Comparison of ENCODE assay signal across 15 cellular contexts in the genomic region with DNA sequence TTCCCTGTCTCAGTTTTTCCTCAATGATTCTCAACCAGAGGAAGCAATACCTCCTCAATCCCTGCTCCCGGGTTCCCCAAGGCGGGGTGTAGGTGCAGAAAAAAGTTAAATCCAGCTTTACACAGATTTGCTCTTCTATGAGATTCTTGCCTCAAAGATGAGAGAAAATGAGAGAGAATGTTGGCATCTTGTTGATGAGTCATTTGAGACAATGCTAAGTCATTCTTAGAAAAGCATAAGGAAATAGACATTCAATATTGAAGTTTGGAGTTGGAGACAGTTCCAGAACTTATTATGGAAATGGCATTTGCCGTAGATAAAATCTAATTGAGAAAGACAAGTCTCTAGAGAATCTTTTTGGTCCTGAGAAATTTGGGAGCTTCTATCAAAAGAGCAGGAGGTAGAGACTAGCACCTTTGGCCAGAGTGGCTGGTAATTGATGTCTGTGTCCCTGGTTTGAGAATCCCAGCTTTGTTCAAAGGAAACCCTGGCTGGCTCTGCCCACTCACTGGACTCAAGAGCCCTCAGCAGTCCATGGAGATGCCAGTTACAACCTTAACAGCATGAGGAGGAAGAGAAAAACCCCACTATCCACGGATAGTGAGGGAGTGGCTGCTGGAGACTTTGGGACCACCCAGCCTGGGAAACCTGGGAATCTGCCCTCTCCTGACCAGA.
DNase-seq lines count a peak whose midpoint lies in the region; FAIRE-seq and TF ChIP-seq lines count a peak whose summit lies in the region.
"Had no signal": no experiment of that assay in that cellular context is flagged by ENCODE, and none has a peak within 500 bp of the region (broad histone marks: within the 10 kb centered on the region; RNA-seq: fewer than 3 reads in every experiment).

No MANE protein-coding gene starts in this region.

- H3K4me1 Mint-ChIP-seq in mesothelial cell of epicardium, result peaks cover 31% of the 10 kb centered on the region

- TF ChIP-seq CTCF in AG09309 (IDR thresholded peaks at IDR 0.05; ENCODE audit: control insufficient read depth, insufficient read depth, low read depth, low read length, missing control alignments) (no peak), cardiac fibroblast (IDR thresholded peaks at IDR 0.05; ENCODE audit: low read depth, low read length) (no peak), mesothelial cell of epicardium (IDR thresholded peaks at IDR 0.05; ENCODE audit: unreplicated experiment) (no peak)

- peak overlapping the region; percentile 77 for H3K27ac Mint-ChIP-seq in mesothelial cell of epicardium
- H3K27ac Mint-ChIP-seq: memory B cell had no signal

- H3K27me3 Mint-ChIP-seq in mesothelial cell of epicardium (ENCODE audit: low read depth), result peaks cover 2% of the 10 kb centered on the region

- no peak overlapping the region for H3K4me3 Mint-ChIP-seq in mesothelial cell of epicardium
- H3K4me3 Mint-ChIP-seq: memory B cell had no signal

- peak; percentile 33 for DNase-seq in AG09309 (ENCODE audit: low read depth)
- peak; percentile 57 for DNase-seq in LHCN-M2 (ENCODE audit: low read depth)
- peak; percentile 38 to 74 for DNase-seq in cardiac fibroblast (ENCODE audit: low read depth in 2 of 2)
- no peak for DNase-seq in mesothelial cell of epicardium (ENCODE audit: low spot score in 2 of 2, unreplicated experiment in 2 of 2)
- DNase-seq in NCI-H774 (lab: John Stamatoyannopoulos, UW), result no peak
- no peak for DNase-seq in H54 (ENCODE audit: insufficient read length, low spot score)
- no peak for DNase-seq in cortex of kidney (lab: John Stamatoyannopoulos, UW)
- no peak for DNase-seq in NCI-H748 treated with DMSO at 0.1 percent for 48 hours (lab: John Stamatoyannopoulos, UW)
- DNase-seq: activated CD4-positive, alpha-beta T cell treated with anti-CD3 and anti-CD28 coated beads, Interleukin-2, amount 50 U/mL, for 4 hours; activated naive CD4-positive, alpha-beta T cell treated with Interleukin-2 at 50 U/mL for 16 hours; heart left ventricle; MM.1S; NCI-H524 treated with DMSO at 0.1 percent for 48 hours; tibial artery had no signal

- no peak for TF ChIP-seq POLR2A in H54 (IDR thresholded peaks at IDR 0.05; ENCODE audit: low read depth, low read length)

- peaks cover 3% of the 10 kb centered on the region for H3K9me3 Mint-ChIP-seq in mesothelial cell of epicardium
- H3K9me3 Mint-ChIP-seq: memory B cell had no signal

- H3K36me3 Mint-ChIP-seq in mesothelial cell of epicardium, result no peaks in the 10 kb centered on the region
- H3K36me3 Mint-ChIP-seq: memory B cell had no signal

- H3K4me3 ChIP-seq in AG09309 (ENCODE audit: control insufficient read depth, low read depth, low read length) (no peak overlapping the region), cardiac fibroblast (replicated peaks in 1 of 2; ENCODE audit: low read depth in 2 of 2, low read length in 2 of 2) (no peak overlapping the region)
- H3K4me3 ChIP-seq: heart left ventricle, tibial artery had no signal

- FAIRE-seq in H54 (lab: Jason Lieb, UNC), result no peak

Comparison
In these comparisons a context has a peak if more than half of its experiments do, and no peak if none do; other contexts are left out.
1. DNase-seq: peak in AG09309 (single experiment), LHCN-M2 (single experiment) and cardiac fibroblast (2 of 2); none in mesothelial cell of epicardium (0 of 2), NCI-H774 (single experiment), H54 (single experiment), cortex of kidney (single experiment) and NCI-H748 treated with DMSO at 0.1 percent for 48 hours (single experiment).